In the genomic region with DNA sequence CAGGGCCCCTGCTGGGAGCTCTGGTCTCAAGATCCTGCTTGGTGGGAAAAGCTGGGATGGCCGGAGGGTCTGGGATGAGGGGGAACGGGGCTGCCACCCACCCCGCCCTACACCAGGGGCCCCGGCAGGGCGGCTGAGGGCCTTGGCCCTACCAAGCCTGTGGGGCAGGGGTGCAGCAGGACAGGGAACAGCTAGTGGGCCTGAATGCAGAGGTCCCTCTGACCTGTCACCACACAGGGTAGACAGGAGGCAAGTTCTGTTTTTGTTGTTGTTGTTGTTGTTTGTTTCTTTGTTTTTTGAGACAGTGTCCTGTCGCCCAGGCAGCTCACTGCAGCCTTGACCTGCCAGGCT, we compare ENCODE assay signal across 11 cellular contexts. TPM values are rescaled to one million over a fixed set of nuclear protein-coding genes. Genes with fewer than 3 reads are reported as not detected.
DNase-seq lines count a peak whose midpoint lies in the region; ATAC-seq and TF ChIP-seq lines count a peak whose summit lies in the region.
"Had no signal": no experiment of that assay in that cellular context is flagged by ENCODE, and none has a peak within 500 bp of the region (broad histone marks: within the 10 kb centered on the region; RNA-seq: fewer than 3 reads in every experiment).

No MANE protein-coding gene starts in this region.

- peak overlapping the region; percentile 52 for H3K4me3 ChIP-seq in iPS-15b (ENCODE audit: low read depth, low read length)
- H3K4me3 ChIP-seq in stomach = peak overlapping the region; percentile 32 to 39 (median 38)

- WGBS in stomach, 5 donors = 39 to 64% (median 57%) methylated on average over 1 to 6 of the region's 6 CpGs

- H3K36me3 ChIP-seq in iPS-15b (ENCODE audit: control insufficient read depth, insufficient read depth, low read length) (peaks cover 14% of the 10 kb centered on the region), stomach (peaks cover under 1 to 21% (median 17%) of the 10 kb centered on the region in 4 donors)

- H3K27ac ChIP-seq in stomach = peak overlapping the region in 3 of 5 donors; percentile 27 to 76 (median 49)
- H3K27ac ChIP-seq: parathyroid adenoma had no signal

- CTCF ChIA-PET in activated CD4-positive, alpha-beta T cell treated with anti-CD3 and anti-CD28 coated beads for 36 hours (lab: Charles Lee) = interaction anchor here (0.6 to 1.9 kb wide), 3 partner anchors 16 to 657 kb away, joined by 3 to 12 read pairs (median 3); no protein-coding TSS in a partner anchor

- no peak for DNase-seq in activated CD4-positive, alpha-beta T cell treated with anti-CD3 and anti-CD28 coated beads for 36 hours
- no peak for DNase-seq in activated CD4-positive, alpha-beta T cell treated with anti-CD3 and anti-CD28 coated beads for 4 hours
- DNase-seq in stomach (no peak), NCI-H510A (lab: John Stamatoyannopoulos, UW) (no peak), UCSD-AML1 (lab: John Stamatoyannopoulos, UW; ENCODE audit: unreplicated experiment) (no peak), SK-N-DZ (ENCODE audit: low spot score) (no peak)
- DNase-seq: activated gamma-delta T cell treated with Interleukin-2 at 50 U/mL for 16 hours, HCEC 1CT had no signal

- no peak for TF ChIP-seq CTCF in stomach (IDR thresholded peaks at IDR 0.05)

- POLR2A ChIA-PET in activated CD4-positive, alpha-beta T cell treated with anti-CD3 and anti-CD28 coated beads for 36 hours (lab: Charles Lee) = no interaction called here

- H3K9me3 Mint-ChIP-seq in activated CD4-positive, alpha-beta T cell treated with anti-CD3 and anti-CD28 coated beads for 36 hours (ENCODE audit: low read depth) = no peaks in the 10 kb centered on the region
- H3K9me3 Mint-ChIP-seq in activated T-helper 17 cell treated with anti-CD3 and anti-CD28 coated beads, Interleukin-2, amount 50 U/mL, for 72 hours = no peaks in the 10 kb centered on the region

- H3K9me3 ChIP-seq in iPS-15b (ENCODE audit: control insufficient read depth, insufficient read depth, low read length) (peaks cover 4% of the 10 kb centered on the region), stomach (no peaks in the 10 kb centered on the region)

- H3K27ac Mint-ChIP-seq in activated CD4-positive, alpha-beta T cell treated with anti-CD3 and anti-CD28 coated beads for 36 hours = no peak overlapping the region
- H3K27ac Mint-ChIP-seq in activated T-helper 17 cell treated with anti-CD3 and anti-CD28 coated beads, Interleukin-2, amount 50 U/mL, for 72 hours = peak overlapping the region; percentile 59

- intact Hi-C loops in activated CD4-positive, alpha-beta T cell treated with anti-CD3 and anti-CD28 coated beads for 36 hours (cut with DNase I, micrococcal nuclease) = loop anchor here in 1 of 2 experiments (5.0 kb wide), 1 partner anchor 182 kb away; a partner anchor contains a TSS
- intact Hi-C loops in stomach (cut with DNase I; ENCODE audit: low total_unique reads) = no loop called here

- no peak for ATAC-seq in activated CD4-positive, alpha-beta T cell treated with anti-CD3 and anti-CD28 coated beads for 36 hours
- ATAC-seq in activated T-helper 17 cell treated with anti-CD3 and anti-CD28 coated beads, Interleukin-2, amount 50 U/mL, for 72 hours (replicated peaks) = peak; percentile 3

- H3K27me3 ChIP-seq in iPS-15b (ENCODE audit: control insufficient read depth, insufficient read depth, low read length) (no peaks in the 10 kb centered on the region), stomach (peaks cover 0 to 9% (median 0%) of the 10 kb centered on the region in 3 donors)

- no peaks in the 10 kb centered on the region for H3K27me3 Mint-ChIP-seq in activated CD4-positive, alpha-beta T cell treated with anti-CD3 and anti-CD28 coated beads for 36 hours
- H3K27me3 Mint-ChIP-seq in activated T-helper 17 cell treated with anti-CD3 and anti-CD28 coated beads, Interleukin-2, amount 50 U/mL, for 72 hours = no peaks in the 10 kb centered on the region

- peaks cover 8% of the 10 kb centered on the region for H3K36me3 Mint-ChIP-seq in activated CD4-positive, alpha-beta T cell treated with anti-CD3 and anti-CD28 coated beads for 36 hours (ENCODE audit: low read depth)
- peaks cover 25% of the 10 kb centered on the region for H3K36me3 Mint-ChIP-seq in activated T-helper 17 cell treated with anti-CD3 and anti-CD28 coated beads, Interleukin-2, amount 50 U/mL, for 72 hours (ENCODE audit: low read depth)

- H3K4me3 Mint-ChIP-seq in activated CD4-positive, alpha-beta T cell treated with anti-CD3 and anti-CD28 coated beads for 36 hours = peak overlapping the region; percentile 75
- peak overlapping the region; percentile 70 for H3K4me3 Mint-ChIP-seq in activated T-helper 17 cell treated with anti-CD3 and anti-CD28 coated beads, Interleukin-2, amount 50 U/mL, for 72 hours

- H3K9ac ChIP-seq in iPS-15b (ENCODE audit: low read depth, low read length) = no peak overlapping the region
- H3K9ac ChIP-seq: parathyroid adenoma had no signal

- TF ChIP-seq EP300 in stomach (IDR thresholded peaks at IDR 0.05) = no peak

- no peak for TF ChIP-seq POLR2A in stomach (IDR thresholded peaks at IDR 0.05)

- H3K4me1 ChIP-seq in iPS-15b (ENCODE audit: control insufficient read depth, insufficient read depth, low read length) (no peaks in the 10 kb centered on the region), stomach (peaks cover 0 to 44% (median 8%) of the 10 kb centered on the region in 4 donors)
- H3K4me1 ChIP-seq: parathyroid adenoma had no signal

- peaks cover 19% of the 10 kb centered on the region for H3K4me1 Mint-ChIP-seq in activated CD4-positive, alpha-beta T cell treated with anti-CD3 and anti-CD28 coated beads for 36 hours
- H3K4me1 Mint-ChIP-seq in activated T-helper 17 cell treated with anti-CD3 and anti-CD28 coated beads, Interleukin-2, amount 50 U/mL, for 72 hours = peaks cover 6% of the 10 kb centered on the region

RNA-seq across cellular contexts. Expression of a gene that starts 0.3 kb away (rescaled TPM):
- 1 to 10 TPM; 6.0 to 8.1 TPM for total RNA-seq in activated CD4-positive, alpha-beta T cell treated with anti-CD3 and anti-CD28 coated beads for 36 hours
- 1 to 10 TPM; 4.7 to 4.9 TPM for total RNA-seq in activated T-helper 17 cell treated with anti-CD3 and anti-CD28 coated beads, Interleukin-2, amount 50 U/mL, for 72 hours
- 1 to 10 TPM in 2 of 5 donors, not detected in 3; 2.3 to 8.3 TPM for total RNA-seq in stomach
- polyA plus RNA-seq in stomach = 10 to 100 TPM in 1 of 3 donors, 1 to 10 TPM in 2; 4.4 to 12.7 (median 8.1) TPM
- 5.3 and 8.1 TPM in 2 replicates for polyA plus RNA-seq in SK-N-DZ (2014; cell fraction: cytosol; rRNA removed)
- polyA plus RNA-seq in SK-N-DZ (2014; cell fraction: nucleus; rRNA removed) = 24.6 and 28.8 TPM in 2 replicates

RNA-seq across cellular contexts. Expression of a gene that starts 9.9 kb away (rescaled TPM):
- total RNA-seq in activated CD4-positive, alpha-beta T cell treated with anti-CD3 and anti-CD28 coated beads for 36 hours = 100 to 1,000 TPM; 108 to 115 TPM
- total RNA-seq in activated T-helper 17 cell treated with anti-CD3 and anti-CD28 coated beads, Interleukin-2, amount 50 U/mL, for 72 hours = 100 to 1,000 TPM in 1 of 2 donors, 10 to 100 TPM in 1; 74.7 to 146 TPM
- 10 to 100 TPM; 23.2 to 63.8 (median 35.6) TPM for total RNA-seq in stomach
- 100 to 1,000 TPM; 114 to 161 (median 125) TPM for polyA plus RNA-seq in stomach
- polyA plus RNA-seq in SK-N-DZ (2014; cell fraction: cytosol; rRNA removed) = 135 and 149 TPM in 2 replicates
- 176 and 329 TPM in 2 replicates for polyA plus RNA-seq in SK-N-DZ (2014; cell fraction: nucleus; rRNA removed)

RNA-seq across cellular contexts. Expression of a gene that starts 18.7 kb away (rescaled TPM):
- total RNA-seq in activated CD4-positive, alpha-beta T cell treated with anti-CD3 and anti-CD28 coated beads for 36 hours = 100 to 1,000 TPM; 130 to 135 TPM
- 100 to 1,000 TPM; 105 to 147 TPM for total RNA-seq in activated T-helper 17 cell treated with anti-CD3 and anti-CD28 coated beads, Interleukin-2, amount 50 U/mL, for 72 hours
- 10 to 100 TPM; 18.5 to 93.9 (median 67.7) TPM for total RNA-seq in stomach
- 10 to 100 TPM; 24.9 to 35.5 (median 25.2) TPM for polyA plus RNA-seq in stomach
- 10.6 and 14.9 TPM in 2 replicates for polyA plus RNA-seq in SK-N-DZ (2014; cell fraction: cytosol; rRNA removed)
- 128 and 146 TPM in 2 replicates for polyA plus RNA-seq in SK-N-DZ (2014; cell fraction: nucleus; rRNA removed)

RNA-seq across cellular contexts. Expression of a gene that starts 26.8 kb away (rescaled TPM):
- total RNA-seq in activated CD4-positive, alpha-beta T cell treated with anti-CD3 and anti-CD28 coated beads for 36 hours = 100 to 1,000 TPM in 1 of 2 experiments, 10 to 100 TPM in 1; 99.5 to 147 TPM
- 100 to 1,000 TPM in 1 of 2 donors, 10 to 100 TPM in 1; 85.5 to 134 TPM for total RNA-seq in activated T-helper 17 cell treated with anti-CD3 and anti-CD28 coated beads, Interleukin-2, amount 50 U/mL, for 72 hours
- total RNA-seq in stomach = 10 to 100 TPM; 13.2 to 61.6 (median 35.3) TPM
- polyA plus RNA-seq in stomach = 10 to 100 TPM in 2 of 3 donors, 1 to 10 TPM in 1; 9.0 to 13.9 (median 12.6) TPM
- 45.0 and 49.1 TPM in 2 replicates for polyA plus RNA-seq in SK-N-DZ (2014; cell fraction: cytosol; rRNA removed)
- polyA plus RNA-seq in SK-N-DZ (2014; cell fraction: nucleus; rRNA removed) = 32.0 and 63.7 TPM in 2 replicates

RNA-seq across cellular contexts. Expression of a gene that starts 27.8 kb away (rescaled TPM):
- total RNA-seq in activated CD4-positive, alpha-beta T cell treated with anti-CD3 and anti-CD28 coated beads for 36 hours = 1 to 10 TPM; 4.4 to 5.4 TPM
- total RNA-seq in activated T-helper 17 cell treated with anti-CD3 and anti-CD28 coated beads, Interleukin-2, amount 50 U/mL, for 72 hours = 1 to 10 TPM; 7.1 to 7.8 TPM
- 10 to 100 TPM in 1 of 5 donors, 1 to 10 TPM in 2, under 1 TPM in 1, not detected in 1; 0.89 to 16.2 (median 2.9) TPM for total RNA-seq in stomach
- 1 to 10 TPM; 2.3 to 7.0 (median 6.3) TPM for polyA plus RNA-seq in stomach
- polyA plus RNA-seq in SK-N-DZ (2014; cell fraction: cytosol; rRNA removed) = 4.9 and 5.4 TPM in 2 replicates
- polyA plus RNA-seq in SK-N-DZ (2014; cell fraction: nucleus; rRNA removed) = 1.4 and 2.4 TPM in 2 replicates
